In the genomic region with DNA sequence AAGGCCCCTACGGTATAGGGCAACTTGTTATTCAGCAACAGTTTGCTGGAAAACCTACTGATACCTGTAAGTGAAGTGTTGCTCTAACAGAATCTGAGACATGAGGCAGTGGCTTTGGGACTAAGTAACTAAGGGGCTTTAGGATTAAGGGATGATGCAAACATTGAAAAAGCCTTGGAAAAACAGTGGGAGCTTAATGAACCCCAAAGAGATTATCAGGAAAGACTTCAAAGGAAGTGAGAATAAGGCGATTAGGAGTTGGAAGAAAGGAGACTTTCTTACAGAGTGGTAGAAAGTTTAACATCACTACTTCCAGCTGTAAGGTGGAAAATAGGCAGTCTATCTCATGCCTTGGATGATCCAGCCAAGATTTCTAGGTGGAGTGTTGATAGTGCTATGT, we compare ENCODE assay signal across 26 cellular contexts.
DNase-seq lines count a peak whose midpoint lies in the region; ATAC-seq, FAIRE-seq and TF ChIP-seq lines count a peak whose summit lies in the region.
"Had no signal": no experiment of that assay in that cellular context is flagged by ENCODE, and none has a peak within 500 bp of the region (broad histone marks: within the 10 kb centered on the region; RNA-seq: fewer than 3 reads in every experiment).

No MANE protein-coding gene starts in this region.

- H3K4me3 Mint-ChIP-seq in T-helper 17 cell: no peak overlapping the region
- no peak overlapping the region for H3K4me3 Mint-ChIP-seq in central memory CD8-positive, alpha-beta T cell
- H3K4me3 Mint-ChIP-seq: CD14-positive monocyte; CD4-positive, alpha-beta T cell; HFFc6 had no signal

- ATAC-seq in T-helper 17 cell: no peak
- ATAC-seq in central memory CD8-positive, alpha-beta T cell (replicated peaks; ENCODE audit: extremely low read depth, poor library complexity, severe bottlenecking): no peak
- ATAC-seq: A549, GM12878 had no signal

- H3K9me3 Mint-ChIP-seq in central memory CD8-positive, alpha-beta T cell: no peaks in the 10 kb centered on the region
- H3K9me3 Mint-ChIP-seq: CD14-positive monocyte; CD4-positive, alpha-beta T cell; HFFc6 had no signal

- TF ChIP-seq CTCF in D721Med (IDR thresholded peaks at IDR 0.05; ENCODE audit: insufficient read depth, missing control alignments) (no peak), retinal pigment epithelial cell (conservative IDR thresholded peaks at IDR 0.05; ENCODE audit: low read depth, low read length) (no peak), spleen (IDR thresholded peaks at IDR 0.05 in 8 of 11, conservative IDR thresholded peaks at IDR 0.05 in 3 of 11) (no peak)

- FAIRE-seq in D721Med (lab: Jason Lieb, UNC): peak; percentile 92
- FAIRE-seq: A549, GM12878, GM19239, H54 had no signal

- no peaks in the 10 kb centered on the region for H3K36me3 ChIP-seq in spleen
- H3K36me3 ChIP-seq: BE2C; BLaER1 treated with 17β-estradiol and CSF1 and Interleukin-3, amounts not matched to agents 10 nM and 100 nM; HAP-1 had no signal

- H3K36me3 Mint-ChIP-seq in T-helper 17 cell (ENCODE audit: low read depth): no peaks in the 10 kb centered on the region
- H3K36me3 Mint-ChIP-seq in central memory CD8-positive, alpha-beta T cell (ENCODE audit: insufficient read depth): no peaks in the 10 kb centered on the region
- H3K36me3 Mint-ChIP-seq: CD14-positive monocyte had no signal

- H3K4me1 Mint-ChIP-seq in T-helper 17 cell: peaks cover 34% of the 10 kb centered on the region
- H3K4me1 Mint-ChIP-seq in central memory CD8-positive, alpha-beta T cell: peaks cover 23% of the 10 kb centered on the region

- peak overlapping the region; percentile 32 for H3K27ac Mint-ChIP-seq in T-helper 17 cell
- peak overlapping the region; percentile 1 for H3K27ac Mint-ChIP-seq in central memory CD8-positive, alpha-beta T cell (ENCODE audit: low read depth)

- no peak for TF ChIP-seq POLR2A in spleen (IDR thresholded peaks at IDR 0.05)

- WGBS in spleen, 5 donors: 92 to 98% (median 94%) methylated on average over 2 of the region's 2 CpGs

- H3K27me3 ChIP-seq in spleen (replicated peaks in 1 of 7): no peaks in the 10 kb centered on the region
- H3K27me3 ChIP-seq: BE2C; BLaER1 treated with 17β-estradiol and CSF1 and Interleukin-3, amounts not matched to agents 10 nM and 100 nM had no signal

- no peaks in the 10 kb centered on the region for H3K9me3 ChIP-seq in T-helper 17 cell (ENCODE audit: control insufficient read depth, low read length, poor library complexity, severe bottlenecking)
- H3K9me3 ChIP-seq in spleen: no peaks in the 10 kb centered on the region
- H3K9me3 ChIP-seq: A549; BE2C; BLaER1 treated with 17β-estradiol and CSF1 and Interleukin-3, amounts not matched to agents 10 nM and 100 nM; HAP-1 had no signal

- intact Hi-C loops in spleen (cut with DNase I; ENCODE audit: low total_unique reads): no loop called here

- DNase-seq in D721Med (ENCODE audit: insufficient read length, low spot score): no peak
- no peak for DNase-seq in T-helper 17 cell
- DNase-seq in central memory CD8-positive, alpha-beta T cell (ENCODE audit: low spot score in 2 of 2): no peak
- DNase-seq in retinal pigment epithelial cell (ENCODE audit: low read depth): peak; percentile 58
- DNase-seq in NCI-H524 treated with DMSO at 0.1 percent for 48 hours (lab: John Stamatoyannopoulos, UW): no peak
- no peak for DNase-seq in DMS153 (lab: John Stamatoyannopoulos, UW)
- no peak for DNase-seq in spleen
- DNase-seq: 8988T; ACHN; AML-193; BE2C; Calu3; CD4-positive, alpha-beta T cell; COR-L47; DMS79; EL; GDM1; GOT3; HFFc6 had no signal

- peaks cover 0 to 31% (median 13%) of the 10 kb centered on the region in 6 donors for H3K4me1 ChIP-seq in spleen
- H3K4me1 ChIP-seq: A549, HAP-1 had no signal

- H3K27me3 Mint-ChIP-seq in T-helper 17 cell: no peaks in the 10 kb centered on the region
- no peaks in the 10 kb centered on the region for H3K27me3 Mint-ChIP-seq in central memory CD8-positive, alpha-beta T cell
- H3K27me3 Mint-ChIP-seq: CD4-positive, alpha-beta T cell had no signal

- H3K4me3 ChIP-seq in retinal pigment epithelial cell (ENCODE audit: low read length) (no peak overlapping the region), spleen (no peak overlapping the region)
- H3K4me3 ChIP-seq: A549; BLaER1 treated with 17β-estradiol and CSF1 and Interleukin-3, amounts not matched to agents 10 nM and 100 nM; GM12878; HAP-1 had no signal

- no peak overlapping the region for H3K27ac ChIP-seq in spleen
- H3K27ac ChIP-seq: A549; BLaER1 treated with 17β-estradiol and CSF1 and Interleukin-3, amounts not matched to agents 10 nM and 100 nM had no signal
